Comparison of ENCODE assay signal across 19 cellular contexts in genomic region chr7:127932496-127932895, GRCh38.
"Had no signal": no experiment of that assay in that cellular context is flagged by ENCODE, and none has a peak within 500 bp of the region (broad histone marks: within the 10 kb centered on the region; RNA-seq: fewer than 3 reads in every experiment).

No MANE protein-coding gene starts in this region.

- H3K9me2 ChIP-seq: SK-N-SH had no signal

- DNase-seq: KBM-7, MG63, NCI-H1092, NCI-H1105 treated with DMSO at 0.1 percent for 48 hours, NCI-H1417 treated with DMSO at 0.1 percent for 48 hours, NCI-H146, NCI-H1694 treated with DMSO at 0.1 percent for 48 hours, NCI-H1930, NCI-H2081, NCI-H2171, NCI-H226, NCI-H446, NCI-H510A, NCI-H524 treated with DMSO at 0.1 percent for 48 hours, NCI-H69, NCI-H774, SHP77, SK-N-SH had no signal

- H3K27ac ChIP-seq: RWPE1 had no signal

- H3K4me2 ChIP-seq: SK-N-SH had no signal

- H3K4me3 ChIP-seq: MG63 had no signal

- H3K9ac ChIP-seq: SK-N-SH had no signal

- H3K27me3 ChIP-seq: MG63 had no signal

- H3K9me3 ChIP-seq: MG63 had no signal
